Comparison of ENCODE assay signal across 1 cellular context in the genomic region with DNA sequence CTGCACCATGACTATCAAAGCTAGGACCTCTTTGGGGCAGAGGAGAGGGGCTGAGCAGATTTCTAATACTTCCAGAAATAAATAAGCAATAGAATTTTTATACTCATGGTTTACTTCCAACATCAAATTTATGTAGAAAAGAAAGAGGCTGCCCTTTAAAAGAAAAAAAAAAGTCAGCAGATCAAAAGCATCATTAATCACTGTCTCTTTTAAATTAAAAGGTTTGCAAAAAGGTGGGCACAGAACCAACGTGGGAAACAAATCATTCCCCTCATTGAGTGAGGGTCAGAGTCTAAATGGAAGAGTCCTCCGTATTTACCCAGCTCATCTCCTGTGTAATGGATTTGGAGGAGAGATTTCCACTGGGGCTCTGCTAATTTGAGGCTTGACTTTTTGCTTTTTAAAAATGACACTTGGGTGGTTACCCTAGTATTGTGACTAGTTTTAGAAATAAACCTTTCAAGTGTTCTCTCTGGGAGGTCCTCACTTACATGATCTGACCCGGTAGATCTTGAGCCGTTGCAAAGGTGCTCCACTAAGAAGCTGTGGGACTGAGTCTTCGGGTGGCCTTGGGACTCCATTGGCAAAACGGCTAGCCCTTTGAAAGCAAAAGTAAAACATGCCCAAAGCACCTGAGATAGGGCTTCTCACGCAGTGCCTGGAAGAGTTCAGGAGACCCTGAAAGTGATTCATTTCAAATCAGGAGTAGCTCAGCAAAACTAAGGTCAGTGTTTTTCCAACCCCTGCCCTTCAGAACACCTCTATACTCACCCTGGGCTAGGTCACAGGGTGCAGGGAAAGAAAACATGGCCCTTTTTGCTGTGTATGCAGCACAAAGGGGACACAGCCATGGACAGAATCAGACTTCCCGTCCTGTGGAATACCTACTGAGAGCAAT.
TF ChIP-seq lines count a peak whose summit lies in the region.

No MANE protein-coding gene starts in this region.

TF ChIP-seq in GM23338, 12 proteins besides CTCF, POLR2A, EP300 and RAD21 (continued from another document):
- TF ChIP-seq, protein P1, sequence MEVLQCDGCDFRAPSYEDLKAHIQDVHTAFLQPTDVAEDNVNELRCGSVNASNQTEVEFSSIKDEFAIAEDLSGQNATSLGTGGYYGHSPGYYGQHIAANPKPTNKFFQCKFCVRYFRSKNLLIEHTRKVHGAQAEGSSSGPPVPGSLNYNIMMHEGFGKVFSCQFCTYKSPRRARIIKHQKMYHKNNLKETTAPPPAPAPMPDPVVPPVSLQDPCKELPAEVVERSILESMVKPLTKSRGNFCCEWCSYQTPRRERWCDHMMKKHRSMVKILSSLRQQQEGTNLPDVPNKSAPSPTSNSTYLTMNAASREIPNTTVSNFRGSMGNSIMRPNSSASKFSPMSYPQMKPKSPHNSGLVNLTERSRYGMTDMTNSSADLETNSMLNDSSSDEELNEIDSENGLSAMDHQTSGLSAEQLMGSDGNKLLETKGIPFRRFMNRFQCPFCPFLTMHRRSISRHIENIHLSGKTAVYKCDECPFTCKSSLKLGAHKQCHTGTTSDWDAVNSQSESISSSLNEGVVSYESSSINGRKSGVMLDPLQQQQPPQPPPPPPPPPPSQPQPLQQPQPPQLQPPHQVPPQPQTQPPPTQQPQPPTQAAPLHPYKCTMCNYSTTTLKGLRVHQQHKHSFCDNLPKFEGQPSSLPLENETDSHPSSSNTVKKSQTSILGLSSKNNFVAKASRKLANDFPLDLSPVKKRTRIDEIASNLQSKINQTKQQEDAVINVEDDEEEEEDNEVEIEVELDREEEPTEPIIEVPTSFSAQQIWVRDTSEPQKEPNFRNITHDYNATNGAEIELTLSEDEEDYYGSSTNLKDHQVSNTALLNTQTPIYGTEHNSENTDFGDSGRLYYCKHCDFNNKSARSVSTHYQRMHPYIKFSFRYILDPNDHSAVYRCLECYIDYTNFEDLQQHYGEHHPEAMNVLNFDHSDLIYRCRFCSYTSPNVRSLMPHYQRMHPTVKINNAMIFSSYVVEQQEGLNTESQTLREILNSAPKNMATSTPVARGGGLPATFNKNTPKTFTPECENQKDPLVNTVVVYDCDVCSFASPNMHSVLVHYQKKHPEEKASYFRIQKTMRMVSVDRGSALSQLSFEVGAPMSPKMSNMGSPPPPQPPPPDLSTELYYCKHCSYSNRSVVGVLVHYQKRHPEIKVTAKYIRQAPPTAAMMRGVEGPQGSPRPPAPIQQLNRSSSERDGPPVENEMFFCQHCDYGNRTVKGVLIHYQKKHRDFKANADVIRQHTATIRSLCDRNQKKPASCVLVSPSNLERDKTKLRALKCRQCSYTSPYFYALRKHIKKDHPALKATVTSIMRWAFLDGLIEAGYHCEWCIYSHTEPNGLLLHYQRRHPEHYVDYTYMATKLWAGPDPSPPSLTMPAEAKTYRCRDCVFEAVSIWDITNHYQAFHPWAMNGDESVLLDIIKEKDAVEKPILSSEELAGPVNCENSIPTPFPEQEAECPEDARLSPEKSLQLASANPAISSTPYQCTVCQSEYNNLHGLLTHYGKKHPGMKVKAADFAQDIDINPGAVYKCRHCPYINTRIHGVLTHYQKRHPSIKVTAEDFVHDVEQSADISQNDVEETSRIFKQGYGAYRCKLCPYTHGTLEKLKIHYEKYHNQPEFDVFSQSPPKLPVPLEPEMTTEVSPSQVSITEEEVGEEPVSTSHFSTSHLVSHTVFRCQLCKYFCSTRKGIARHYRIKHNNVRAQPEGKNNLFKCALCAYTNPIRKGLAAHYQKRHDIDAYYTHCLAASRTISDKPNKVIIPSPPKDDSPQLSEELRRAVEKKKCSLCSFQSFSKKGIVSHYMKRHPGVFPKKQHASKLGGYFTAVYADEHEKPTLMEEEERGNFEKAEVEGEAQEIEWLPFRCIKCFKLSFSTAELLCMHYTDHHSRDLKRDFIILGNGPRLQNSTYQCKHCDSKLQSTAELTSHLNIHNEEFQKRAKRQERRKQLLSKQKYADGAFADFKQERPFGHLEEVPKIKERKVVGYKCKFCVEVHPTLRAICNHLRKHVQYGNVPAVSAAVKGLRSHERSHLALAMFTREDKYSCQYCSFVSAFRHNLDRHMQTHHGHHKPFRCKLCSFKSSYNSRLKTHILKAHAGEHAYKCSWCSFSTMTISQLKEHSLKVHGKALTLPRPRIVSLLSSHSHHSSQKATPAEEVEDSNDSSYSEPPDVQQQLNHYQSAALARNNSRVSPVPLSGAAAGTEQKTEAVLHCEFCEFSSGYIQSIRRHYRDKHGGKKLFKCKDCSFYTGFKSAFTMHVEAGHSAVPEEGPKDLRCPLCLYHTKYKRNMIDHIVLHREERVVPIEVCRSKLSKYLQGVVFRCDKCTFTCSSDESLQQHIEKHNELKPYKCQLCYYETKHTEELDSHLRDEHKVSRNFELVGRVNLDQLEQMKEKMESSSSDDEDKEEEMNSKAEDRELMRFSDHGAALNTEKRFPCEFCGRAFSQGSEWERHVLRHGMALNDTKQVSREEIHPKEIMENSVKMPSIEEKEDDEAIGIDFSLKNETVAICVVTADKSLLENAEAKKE (CRISPR knock-in tag; IDR thresholded peaks at IDR 0.05): no peak
- TF ChIP-seq JUNB (IDR thresholded peaks at IDR 0.05; ENCODE audit: unreplicated experiment): no peak
- TF ChIP-seq EZH2phosphoT487 (IDR thresholded peaks at IDR 0.05; ENCODE audit: unreplicated experiment): no peak
- no peak for TF ChIP-seq ZNF114 (CRISPR knock-in tag; IDR thresholded peaks at IDR 0.05)
- TF ChIP-seq, protein P2, sequence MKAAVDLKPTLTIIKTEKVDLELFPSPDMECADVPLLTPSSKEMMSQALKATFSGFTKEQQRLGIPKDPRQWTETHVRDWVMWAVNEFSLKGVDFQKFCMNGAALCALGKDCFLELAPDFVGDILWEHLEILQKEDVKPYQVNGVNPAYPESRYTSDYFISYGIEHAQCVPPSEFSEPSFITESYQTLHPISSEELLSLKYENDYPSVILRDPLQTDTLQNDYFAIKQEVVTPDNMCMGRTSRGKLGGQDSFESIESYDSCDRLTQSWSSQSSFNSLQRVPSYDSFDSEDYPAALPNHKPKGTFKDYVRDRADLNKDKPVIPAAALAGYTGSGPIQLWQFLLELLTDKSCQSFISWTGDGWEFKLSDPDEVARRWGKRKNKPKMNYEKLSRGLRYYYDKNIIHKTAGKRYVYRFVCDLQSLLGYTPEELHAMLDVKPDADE (IDR thresholded peaks at IDR 0.05): no peak
- TF ChIP-seq POLR2AphosphoS5 (IDR thresholded peaks at IDR 0.05; ENCODE audit: low read depth): no peak
- TF ChIP-seq NANOG (IDR thresholded peaks at IDR 0.05; ENCODE audit: borderline replicate concordance): no peak
- TF ChIP-seq ZNF331 (CRISPR knock-in tag; IDR thresholded peaks at IDR 0.05; ENCODE audit: low read depth): no peak
- TF ChIP-seq STAT1 (IDR thresholded peaks at IDR 0.05; ENCODE audit: unreplicated experiment): no peak
- TF ChIP-seq CREB1 (CRISPR knock-in tag; IDR thresholded peaks at IDR 0.05; ENCODE audit: low read depth): no peak
- TF ChIP-seq EZH2 (IDR thresholded peaks at IDR 0.05; ENCODE audit: low read depth, unreplicated experiment): no peak
